Comparison of ENCODE assay signal across 8 cellular contexts in genomic region chr9:129584136-129584535, GRCh38. TPM values are rescaled to one million over a fixed set of nuclear protein-coding genes. Genes with fewer than 3 reads are reported as not detected.
A peak's percentile ranks its signal among the peaks of the same experiment; 100 is the strongest.
DNase-seq lines count a peak whose midpoint lies in the region; ATAC-seq lines count a peak whose summit lies in the region.

No MANE protein-coding gene starts in this region.

- peaks cover 6% of the 10 kb centered on the region for H3K36me3 Mint-ChIP-seq in activated CD4-positive, alpha-beta T cell treated with anti-CD3 and anti-CD28 coated beads, Interleukin-2, amount 10 ng/mL, durations not matched to agents 24 days and 14 days (ENCODE audit: low read depth)
- H3K36me3 Mint-ChIP-seq in memory B cell, result no peaks in the 10 kb centered on the region

- DNase-seq in GM19240 (ENCODE audit: insufficient read length, low spot score) (peak; percentile 64), NCI-H2171 (lab: John Stamatoyannopoulos, UW) (peak; percentile 71), memory B cell (ENCODE audit: low spot score in 2 of 2) (no peak)
- DNase-seq in activated CD4-positive, alpha-beta T cell treated with anti-CD3 and anti-CD28 coated beads, Interleukin-2, amount 10 ng/mL, durations not matched to agents 24 days and 14 days, result peak; percentile 92
- DNase-seq in effector CD4-positive, alpha-beta T cell, result peak; percentile 55
- peak; percentile 62 for DNase-seq in stimulated activated naive CD8-positive, alpha-beta T cell treated with anti-CD3 and anti-CD28 coated beads, Interleukin-15, Interleukin-2, amounts not matched to agents 100 U/mL and 50 U/mL, for 24 hours

- no peaks in the 10 kb centered on the region for H3K9me3 ChIP-seq in BLaER1

- no peaks in the 10 kb centered on the region for H3K9me3 Mint-ChIP-seq in activated CD4-positive, alpha-beta T cell treated with anti-CD3 and anti-CD28 coated beads, Interleukin-2, amount 10 ng/mL, durations not matched to agents 24 days and 14 days
- H3K9me3 Mint-ChIP-seq in memory B cell, result peaks cover 1% of the 10 kb centered on the region

- peaks cover 5% of the 10 kb centered on the region for H3K27me3 Mint-ChIP-seq in activated CD4-positive, alpha-beta T cell treated with anti-CD3 and anti-CD28 coated beads, Interleukin-2, amount 10 ng/mL, durations not matched to agents 24 days and 14 days
- H3K27me3 Mint-ChIP-seq in memory B cell, result peaks cover 14% of the 10 kb centered on the region

- no peaks in the 10 kb centered on the region for H3K36me3 ChIP-seq in BLaER1

- peak overlapping the region; percentile 85 for H3K27ac ChIP-seq in BLaER1

- peak overlapping the region; percentile 49; the same call in 1 of the 2 replicates for H3K9ac ChIP-seq in BLaER1

- H3K4me1 ChIP-seq in BLaER1, result peaks cover 96% of the 10 kb centered on the region

- no peaks in the 10 kb centered on the region for H3K27me3 ChIP-seq in BLaER1

- intact Hi-C loops in activated CD4-positive, alpha-beta T cell treated with anti-CD3 and anti-CD28 coated beads, Interleukin-2, amount 10 ng/mL, durations not matched to agents 24 days and 14 days (cut with micrococcal nuclease), result loop anchor here (5.0 kb wide), 1 partner anchor 87 kb away; no protein-coding TSS in a partner anchor

- peak; percentile 78 for ATAC-seq in memory B cell (ENCODE audit: low read depth)
- ATAC-seq in stimulated activated naive CD8-positive, alpha-beta T cell treated with anti-CD3 and anti-CD28 coated beads, Interleukin-15, Interleukin-2, amounts not matched to agents 100 U/mL and 50 U/mL, for 24 hours, result peak; percentile 48
- ATAC-seq in HG02970 (IDR thresholded peaks at IDR 0.05; ENCODE audit: low FRiP score, unreplicated experiment), result no peak

- no peak overlapping the region for H3K4me3 ChIP-seq in BLaER1

- peaks cover 80% of the 10 kb centered on the region for H3K4me1 Mint-ChIP-seq in activated CD4-positive, alpha-beta T cell treated with anti-CD3 and anti-CD28 coated beads, Interleukin-2, amount 10 ng/mL, durations not matched to agents 24 days and 14 days
- H3K4me1 Mint-ChIP-seq in memory B cell, result peaks cover 16% of the 10 kb centered on the region

- H3K4me2 ChIP-seq in BLaER1, result peak overlapping the region; percentile 77

- peak overlapping the region; percentile 89 for H3K27ac Mint-ChIP-seq in activated CD4-positive, alpha-beta T cell treated with anti-CD3 and anti-CD28 coated beads, Interleukin-2, amount 10 ng/mL, durations not matched to agents 24 days and 14 days
- no peak overlapping the region for H3K27ac Mint-ChIP-seq in memory B cell

- H3K4me3 Mint-ChIP-seq in activated CD4-positive, alpha-beta T cell treated with anti-CD3 and anti-CD28 coated beads, Interleukin-2, amount 10 ng/mL, durations not matched to agents 24 days and 14 days, result peak overlapping the region; percentile 24
- no peak overlapping the region for H3K4me3 Mint-ChIP-seq in memory B cell

- H4K20me1 ChIP-seq in BLaER1, result no peaks in the 10 kb centered on the region

RNA-seq across cellular contexts. Expression of gene C9orf50, which starts 36.8 kb away (rescaled TPM):
- not detected in 2 replicates for total RNA-seq in activated CD4-positive, alpha-beta T cell treated with anti-CD3 and anti-CD28 coated beads, Interleukin-2, amount 10 ng/mL, durations not matched to agents 24 days and 14 days

RNA-seq across cellular contexts. Expression of gene NTMT1, which starts 41.8 kb away (rescaled TPM):
- total RNA-seq in activated CD4-positive, alpha-beta T cell treated with anti-CD3 and anti-CD28 coated beads, Interleukin-2, amount 10 ng/mL, durations not matched to agents 24 days and 14 days, result 72.0 and 72.4 TPM in 2 replicates

RNA-seq across cellular contexts. Expression of gene ASB6, which starts 57.8 kb away (rescaled TPM):
- 21.9 and 22.7 TPM in 2 replicates for total RNA-seq in activated CD4-positive, alpha-beta T cell treated with anti-CD3 and anti-CD28 coated beads, Interleukin-2, amount 10 ng/mL, durations not matched to agents 24 days and 14 days

Comparison
In these comparisons a context has a peak if more than half of its experiments do, and no peak if none do; other contexts are left out.
1. DNase-seq: peak in GM19240 (single experiment), NCI-H2171 (single experiment), activated CD4-positive, alpha-beta T cell treated with anti-CD3 and anti-CD28 coated beads, Interleukin-2, amount 10 ng/mL, durations not matched to agents 24 days and 14 days (single experiment), effector CD4-positive, alpha-beta T cell (single experiment) and stimulated activated naive CD8-positive, alpha-beta T cell treated with anti-CD3 and anti-CD28 coated beads, Interleukin-15, Interleukin-2, amounts not matched to agents 100 U/mL and 50 U/mL, for 24 hours (single experiment); none in memory B cell (0 of 2).